ENCODE assay signal across 1 cellular context in the genomic region with DNA sequence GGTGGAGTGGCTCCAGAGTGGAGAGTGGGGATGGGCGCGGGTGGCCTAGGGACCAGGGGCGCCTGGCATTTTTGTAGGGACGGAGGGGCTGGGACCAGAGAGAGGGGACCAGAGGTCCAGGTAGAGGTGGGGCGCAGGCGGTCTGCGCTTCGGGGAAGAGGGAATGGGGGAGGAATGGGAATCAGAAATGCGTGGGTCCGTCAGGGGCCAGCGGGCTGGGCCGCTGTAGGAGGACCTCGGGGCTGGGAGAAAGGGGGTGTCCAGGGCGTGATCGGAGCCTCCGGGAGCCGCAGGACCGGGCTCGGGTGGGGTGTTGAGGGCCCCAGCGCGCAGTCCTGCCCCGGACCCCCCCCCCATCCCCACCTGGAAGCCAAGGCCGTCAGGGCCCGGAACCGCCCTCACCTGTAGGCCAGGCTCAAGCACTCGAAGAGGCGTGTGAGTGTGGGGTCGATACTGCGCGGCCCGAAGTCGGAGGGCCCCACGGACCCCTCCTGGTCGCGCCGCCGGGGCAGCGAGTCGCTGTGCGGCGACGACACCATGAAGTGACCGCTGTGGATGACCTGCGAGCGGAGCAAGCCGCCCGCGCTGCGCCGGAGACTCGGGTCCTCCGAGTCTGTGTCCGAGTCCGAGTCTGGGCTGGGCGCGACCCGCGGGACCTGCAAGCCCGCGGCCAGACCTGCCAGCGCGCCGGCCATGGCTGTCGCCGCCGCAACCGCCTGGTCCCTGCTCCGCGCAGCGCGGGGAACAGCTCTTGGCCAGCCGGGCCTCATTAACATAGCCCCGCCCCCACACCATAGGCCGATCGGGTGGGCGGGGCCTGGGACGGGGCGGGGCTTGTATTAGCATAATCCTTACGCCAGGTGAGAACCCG.
TF ChIP-seq lines count a peak whose summit lies in the region.

A gene with protein sequence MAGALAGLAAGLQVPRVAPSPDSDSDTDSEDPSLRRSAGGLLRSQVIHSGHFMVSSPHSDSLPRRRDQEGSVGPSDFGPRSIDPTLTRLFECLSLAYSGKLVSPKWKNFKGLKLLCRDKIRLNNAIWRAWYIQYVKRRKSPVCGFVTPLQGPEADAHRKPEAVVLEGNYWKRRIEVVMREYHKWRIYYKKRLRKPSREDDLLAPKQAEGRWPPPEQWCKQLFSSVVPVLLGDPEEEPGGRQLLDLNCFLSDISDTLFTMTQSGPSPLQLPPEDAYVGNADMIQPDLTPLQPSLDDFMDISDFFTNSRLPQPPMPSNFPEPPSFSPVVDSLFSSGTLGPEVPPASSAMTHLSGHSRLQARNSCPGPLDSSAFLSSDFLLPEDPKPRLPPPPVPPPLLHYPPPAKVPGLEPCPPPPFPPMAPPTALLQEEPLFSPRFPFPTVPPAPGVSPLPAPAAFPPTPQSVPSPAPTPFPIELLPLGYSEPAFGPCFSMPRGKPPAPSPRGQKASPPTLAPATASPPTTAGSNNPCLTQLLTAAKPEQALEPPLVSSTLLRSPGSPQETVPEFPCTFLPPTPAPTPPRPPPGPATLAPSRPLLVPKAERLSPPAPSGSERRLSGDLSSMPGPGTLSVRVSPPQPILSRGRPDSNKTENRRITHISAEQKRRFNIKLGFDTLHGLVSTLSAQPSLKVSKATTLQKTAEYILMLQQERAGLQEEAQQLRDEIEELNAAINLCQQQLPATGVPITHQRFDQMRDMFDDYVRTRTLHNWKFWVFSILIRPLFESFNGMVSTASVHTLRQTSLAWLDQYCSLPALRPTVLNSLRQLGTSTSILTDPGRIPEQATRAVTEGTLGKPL (minus strand): TSS at position 725 of the 871 bp plus-strand sequence. CDS start 30 bp downstream, at position 695.

TF ChIP-seq in HepG2, 621 proteins besides CTCF, POLR2A, EP300 and RAD21 (continued from another document and continues in another):
- TF ChIP-seq, protein P1, sequence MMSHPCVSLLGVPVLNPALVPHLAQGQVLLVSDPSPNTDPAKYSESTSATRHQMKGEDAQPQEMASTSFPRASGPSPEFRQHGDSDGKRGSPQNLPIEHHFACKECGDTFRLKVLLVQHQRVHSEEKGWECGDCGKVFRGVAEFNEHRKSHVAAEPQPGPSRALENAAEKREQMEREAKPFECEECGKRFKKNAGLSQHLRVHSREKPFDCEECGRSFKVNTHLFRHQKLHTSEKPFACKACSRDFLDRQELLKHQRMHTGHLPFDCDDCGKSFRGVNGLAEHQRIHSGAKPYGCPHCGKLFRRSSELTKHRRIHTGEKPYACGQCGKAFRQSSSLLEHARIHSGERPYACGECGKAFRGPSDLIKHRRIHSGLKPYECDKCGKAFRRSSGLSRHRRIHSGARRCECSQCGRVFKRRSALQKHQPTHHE (CRISPR knock-in tag; IDR thresholded peaks at IDR 0.05; ENCODE audit: borderline replicate concordance) = no peak; the same call in 1 of the 2 replicates
- TF ChIP-seq STAG1 (CRISPR knock-in tag; IDR thresholded peaks at IDR 0.05) (peak; percentile 19; the same call in 1 of the 2 replicates), ZNF777 (CRISPR knock-in tag; IDR thresholded peaks at IDR 0.05) (peak; percentile 38; the same call in 1 of the 2 replicates), GABPB1 (CRISPR knock-in tag; IDR thresholded peaks at IDR 0.05) (peak; percentile 65; the same call in 1 of the 2 replicates), ESRRA (CRISPR knock-in tag; IDR thresholded peaks at IDR 0.05; ENCODE audit: low read depth) (no peak), XBP1 (CRISPR knock-in tag; IDR thresholded peaks at IDR 0.05) (peak; percentile 15; the same call in 1 of the 2 replicates), NFATC3 (CRISPR knock-in tag; IDR thresholded peaks at IDR 0.05) (no peak), PRPF4 (IDR thresholded peaks at IDR 0.05; ENCODE audit: low read depth, low read length, poor library complexity, severe bottlenecking) (no peak), ZNF234 (CRISPR knock-in tag; conservative IDR thresholded peaks at IDR 0.05) (no peak; the same call in 1 of the 2 replicates), ZNF329 (CRISPR knock-in tag; IDR thresholded peaks at IDR 0.05; ENCODE audit: low read depth) (peak; percentile 85), POLR2G (IDR thresholded peaks at IDR 0.05; ENCODE audit: low read depth, low read length) (peak; percentile 98), ZFP36 (IDR thresholded peaks at IDR 0.05; ENCODE audit: borderline replicate concordance, low read depth, low read length, partially characterized antibody) (no peak), THAP11 (CRISPR knock-in tag; IDR thresholded peaks at IDR 0.05) (no peak), CAMTA2 (CRISPR knock-in tag; IDR thresholded peaks at IDR 0.05; ENCODE audit: borderline replicate concordance) (peak; percentile 68; the same call in 1 of the 2 replicates), MYC (CRISPR knock-in tag; IDR thresholded peaks at IDR 0.05; ENCODE audit: borderline replicate concordance) (peak; percentile 69; the same call in 1 of the 2 replicates), SIN3A (IDR thresholded peaks at IDR 0.05; ENCODE audit: borderline replicate concordance, low read depth, low read length) (peak; percentile 73; the same call in 1 of the 2 replicates), IRF2 (CRISPR knock-in tag; IDR thresholded peaks at IDR 0.05) (0 out of 2 replicates have a peak, but pooled peaks have one; percentile 16), SMAD3 (CRISPR knock-in tag; IDR thresholded peaks at IDR 0.05) (no peak), HOXD1 (CRISPR knock-in tag; IDR thresholded peaks at IDR 0.05) (no peak), SRSF4 (IDR thresholded peaks at IDR 0.05; ENCODE audit: low read depth, low read length, poor library complexity, severe bottlenecking) (peak; percentile 63), MXD4 (CRISPR knock-in tag; IDR thresholded peaks at IDR 0.05) (0 out of 2 replicates have a peak, but pooled peaks have one; percentile 17), ZNF772 (CRISPR knock-in tag; IDR thresholded peaks at IDR 0.05) (peak; percentile 49; the same call in 1 of the 2 replicates), CCDC6 (CRISPR knock-in tag; IDR thresholded peaks at IDR 0.05) (peak; percentile 79), ZNF10 (CRISPR knock-in tag; IDR thresholded peaks at IDR 0.05; ENCODE audit: borderline replicate concordance, low read depth) (no peak), FOXC1 (CRISPR knock-in tag; IDR thresholded peaks at IDR 0.05; ENCODE audit: borderline replicate concordance) (peak; percentile 79; the same call in 1 of the 2 replicates), RBM39 (IDR thresholded peaks at IDR 0.05; ENCODE audit: low read depth, low read length, poor library complexity, severe bottlenecking) (peak; percentile 67), HES4 (CRISPR knock-in tag; IDR thresholded peaks at IDR 0.05; ENCODE audit: borderline replicate concordance) (peak; percentile 81), HOXA7 (CRISPR knock-in tag; IDR thresholded peaks at IDR 0.05) (no peak), ZNF629 (CRISPR knock-in tag; conservative IDR thresholded peaks at IDR 0.05) (peak; percentile 17; the same call in 1 of the 2 replicates), ATF1 (CRISPR knock-in tag; IDR thresholded peaks at IDR 0.05) (no peak)
- TF ChIP-seq, protein P2, sequence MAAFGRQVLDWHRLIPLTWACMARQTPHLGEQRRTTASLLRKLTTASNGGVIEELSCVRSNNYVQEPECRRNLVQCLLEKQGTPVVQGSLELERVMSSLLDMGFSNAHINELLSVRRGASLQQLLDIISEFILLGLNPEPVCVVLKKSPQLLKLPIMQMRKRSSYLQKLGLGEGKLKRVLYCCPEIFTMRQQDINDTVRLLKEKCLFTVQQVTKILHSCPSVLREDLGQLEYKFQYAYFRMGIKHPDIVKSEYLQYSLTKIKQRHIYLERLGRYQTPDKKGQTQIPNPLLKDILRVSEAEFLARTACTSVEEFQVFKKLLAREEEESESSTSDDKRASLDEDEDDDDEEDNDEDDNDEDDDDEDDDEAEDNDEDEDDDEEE (CRISPR knock-in tag; IDR thresholded peaks at IDR 0.05) = peak; percentile 84; the same call in 1 of the 2 replicates
- TF ChIP-seq, protein P3, sequence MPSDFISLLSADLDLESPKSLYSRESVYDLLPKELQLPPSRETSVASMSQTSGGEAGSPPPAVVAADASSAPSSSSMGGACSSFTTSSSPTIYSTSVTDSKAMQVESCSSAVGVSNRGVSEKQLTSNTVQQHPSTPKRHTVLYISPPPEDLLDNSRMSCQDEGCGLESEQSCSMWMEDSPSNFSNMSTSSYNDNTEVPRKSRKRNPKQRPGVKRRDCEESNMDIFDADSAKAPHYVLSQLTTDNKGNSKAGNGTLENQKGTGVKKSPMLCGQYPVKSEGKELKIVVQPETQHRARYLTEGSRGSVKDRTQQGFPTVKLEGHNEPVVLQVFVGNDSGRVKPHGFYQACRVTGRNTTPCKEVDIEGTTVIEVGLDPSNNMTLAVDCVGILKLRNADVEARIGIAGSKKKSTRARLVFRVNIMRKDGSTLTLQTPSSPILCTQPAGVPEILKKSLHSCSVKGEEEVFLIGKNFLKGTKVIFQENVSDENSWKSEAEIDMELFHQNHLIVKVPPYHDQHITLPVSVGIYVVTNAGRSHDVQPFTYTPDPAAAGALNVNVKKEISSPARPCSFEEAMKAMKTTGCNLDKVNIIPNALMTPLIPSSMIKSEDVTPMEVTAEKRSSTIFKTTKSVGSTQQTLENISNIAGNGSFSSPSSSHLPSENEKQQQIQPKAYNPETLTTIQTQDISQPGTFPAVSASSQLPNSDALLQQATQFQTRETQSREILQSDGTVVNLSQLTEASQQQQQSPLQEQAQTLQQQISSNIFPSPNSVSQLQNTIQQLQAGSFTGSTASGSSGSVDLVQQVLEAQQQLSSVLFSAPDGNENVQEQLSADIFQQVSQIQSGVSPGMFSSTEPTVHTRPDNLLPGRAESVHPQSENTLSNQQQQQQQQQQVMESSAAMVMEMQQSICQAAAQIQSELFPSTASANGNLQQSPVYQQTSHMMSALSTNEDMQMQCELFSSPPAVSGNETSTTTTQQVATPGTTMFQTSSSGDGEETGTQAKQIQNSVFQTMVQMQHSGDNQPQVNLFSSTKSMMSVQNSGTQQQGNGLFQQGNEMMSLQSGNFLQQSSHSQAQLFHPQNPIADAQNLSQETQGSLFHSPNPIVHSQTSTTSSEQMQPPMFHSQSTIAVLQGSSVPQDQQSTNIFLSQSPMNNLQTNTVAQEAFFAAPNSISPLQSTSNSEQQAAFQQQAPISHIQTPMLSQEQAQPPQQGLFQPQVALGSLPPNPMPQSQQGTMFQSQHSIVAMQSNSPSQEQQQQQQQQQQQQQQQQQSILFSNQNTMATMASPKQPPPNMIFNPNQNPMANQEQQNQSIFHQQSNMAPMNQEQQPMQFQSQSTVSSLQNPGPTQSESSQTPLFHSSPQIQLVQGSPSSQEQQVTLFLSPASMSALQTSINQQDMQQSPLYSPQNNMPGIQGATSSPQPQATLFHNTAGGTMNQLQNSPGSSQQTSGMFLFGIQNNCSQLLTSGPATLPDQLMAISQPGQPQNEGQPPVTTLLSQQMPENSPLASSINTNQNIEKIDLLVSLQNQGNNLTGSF (CRISPR knock-in tag; IDR thresholded peaks at IDR 0.05) = peak; percentile 85
- TF ChIP-seq, protein P4, sequence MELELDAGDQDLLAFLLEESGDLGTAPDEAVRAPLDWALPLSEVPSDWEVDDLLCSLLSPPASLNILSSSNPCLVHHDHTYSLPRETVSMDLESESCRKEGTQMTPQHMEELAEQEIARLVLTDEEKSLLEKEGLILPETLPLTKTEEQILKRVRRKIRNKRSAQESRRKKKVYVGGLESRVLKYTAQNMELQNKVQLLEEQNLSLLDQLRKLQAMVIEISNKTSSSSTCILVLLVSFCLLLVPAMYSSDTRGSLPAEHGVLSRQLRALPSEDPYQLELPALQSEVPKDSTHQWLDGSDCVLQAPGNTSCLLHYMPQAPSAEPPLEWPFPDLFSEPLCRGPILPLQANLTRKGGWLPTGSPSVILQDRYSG (CRISPR knock-in tag; IDR thresholded peaks at IDR 0.05) = peak; percentile 85; the same call in 1 of the 2 replicates
- TF ChIP-seq, protein P5, sequence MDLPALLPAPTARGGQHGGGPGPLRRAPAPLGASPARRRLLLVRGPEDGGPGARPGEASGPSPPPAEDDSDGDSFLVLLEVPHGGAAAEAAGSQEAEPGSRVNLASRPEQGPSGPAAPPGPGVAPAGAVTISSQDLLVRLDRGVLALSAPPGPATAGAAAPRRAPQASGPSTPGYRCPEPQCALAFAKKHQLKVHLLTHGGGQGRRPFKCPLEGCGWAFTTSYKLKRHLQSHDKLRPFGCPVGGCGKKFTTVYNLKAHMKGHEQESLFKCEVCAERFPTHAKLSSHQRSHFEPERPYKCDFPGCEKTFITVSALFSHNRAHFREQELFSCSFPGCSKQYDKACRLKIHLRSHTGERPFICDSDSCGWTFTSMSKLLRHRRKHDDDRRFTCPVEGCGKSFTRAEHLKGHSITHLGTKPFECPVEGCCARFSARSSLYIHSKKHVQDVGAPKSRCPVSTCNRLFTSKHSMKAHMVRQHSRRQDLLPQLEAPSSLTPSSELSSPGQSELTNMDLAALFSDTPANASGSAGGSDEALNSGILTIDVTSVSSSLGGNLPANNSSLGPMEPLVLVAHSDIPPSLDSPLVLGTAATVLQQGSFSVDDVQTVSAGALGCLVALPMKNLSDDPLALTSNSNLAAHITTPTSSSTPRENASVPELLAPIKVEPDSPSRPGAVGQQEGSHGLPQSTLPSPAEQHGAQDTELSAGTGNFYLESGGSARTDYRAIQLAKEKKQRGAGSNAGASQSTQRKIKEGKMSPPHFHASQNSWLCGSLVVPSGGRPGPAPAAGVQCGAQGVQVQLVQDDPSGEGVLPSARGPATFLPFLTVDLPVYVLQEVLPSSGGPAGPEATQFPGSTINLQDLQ (CRISPR knock-in tag; IDR thresholded peaks at IDR 0.05) = peak; percentile 21; the same call in 1 of the 2 replicates
- TF ChIP-seq, protein P6, sequence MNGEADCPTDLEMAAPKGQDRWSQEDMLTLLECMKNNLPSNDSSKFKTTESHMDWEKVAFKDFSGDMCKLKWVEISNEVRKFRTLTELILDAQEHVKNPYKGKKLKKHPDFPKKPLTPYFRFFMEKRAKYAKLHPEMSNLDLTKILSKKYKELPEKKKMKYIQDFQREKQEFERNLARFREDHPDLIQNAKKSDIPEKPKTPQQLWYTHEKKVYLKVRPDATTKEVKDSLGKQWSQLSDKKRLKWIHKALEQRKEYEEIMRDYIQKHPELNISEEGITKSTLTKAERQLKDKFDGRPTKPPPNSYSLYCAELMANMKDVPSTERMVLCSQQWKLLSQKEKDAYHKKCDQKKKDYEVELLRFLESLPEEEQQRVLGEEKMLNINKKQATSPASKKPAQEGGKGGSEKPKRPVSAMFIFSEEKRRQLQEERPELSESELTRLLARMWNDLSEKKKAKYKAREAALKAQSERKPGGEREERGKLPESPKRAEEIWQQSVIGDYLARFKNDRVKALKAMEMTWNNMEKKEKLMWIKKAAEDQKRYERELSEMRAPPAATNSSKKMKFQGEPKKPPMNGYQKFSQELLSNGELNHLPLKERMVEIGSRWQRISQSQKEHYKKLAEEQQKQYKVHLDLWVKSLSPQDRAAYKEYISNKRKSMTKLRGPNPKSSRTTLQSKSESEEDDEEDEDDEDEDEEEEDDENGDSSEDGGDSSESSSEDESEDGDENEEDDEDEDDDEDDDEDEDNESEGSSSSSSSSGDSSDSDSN (CRISPR knock-in tag; IDR thresholded peaks at IDR 0.05) = peak; percentile 29; the same call in 1 of the 2 replicates
